In the genomic region with DNA sequence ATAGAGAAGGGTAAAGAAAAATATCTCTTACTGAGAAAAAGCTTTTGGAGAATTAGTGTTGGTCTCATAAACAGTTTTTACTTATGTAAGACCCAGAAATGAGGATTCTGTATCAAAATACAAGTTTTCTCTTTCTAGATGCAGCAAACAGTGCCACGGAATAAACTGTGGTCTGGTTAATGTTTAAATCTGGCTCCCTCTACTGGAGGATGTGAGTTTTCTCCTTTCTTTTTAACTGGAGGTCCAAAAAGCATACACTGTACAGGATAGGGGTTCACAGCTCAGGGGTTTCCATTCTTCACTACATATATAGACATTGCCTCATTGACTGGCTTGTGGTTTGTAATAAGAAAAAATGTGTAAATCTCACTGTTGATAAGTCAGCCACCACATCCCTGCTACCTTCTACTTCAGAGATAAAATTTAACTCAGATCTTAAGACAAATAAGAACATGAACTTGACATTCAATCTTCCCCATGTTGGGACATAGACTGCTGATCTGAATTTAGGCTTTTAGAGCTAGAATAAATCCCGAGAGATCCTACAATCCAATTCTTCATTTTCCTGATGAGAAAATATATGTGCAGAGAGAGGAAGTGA, we compare ENCODE assay signal across 8 cellular contexts.
DNase-seq lines count a peak whose midpoint lies in the region; ATAC-seq, FAIRE-seq and TF ChIP-seq lines count a peak whose summit lies in the region.

No MANE protein-coding gene starts in this region.

- no peak overlapping the region for H3K4me3 Mint-ChIP-seq in astrocyte (ENCODE audit: unreplicated experiment)
- no peak overlapping the region for H3K4me3 Mint-ChIP-seq in stimulated activated effector memory CD8-positive, alpha-beta T cell treated with anti-CD3 and anti-CD28 coated beads, Interleukin-12 subunit alpha, Interleukin-12 subunit beta, amount 100 ng/mL, for 72 hours

- no peaks in the 10 kb centered on the region for H3K27me3 Mint-ChIP-seq in astrocyte (ENCODE audit: low read depth, unreplicated experiment)

- H3K4me3 ChIP-seq in astrocyte (ENCODE audit: insufficient read depth, low read depth, low read length) (no peak overlapping the region), hepatocyte (no peak overlapping the region)

- H3K27me3 ChIP-seq in astrocyte (ENCODE audit: insufficient read depth, low read length) (no peaks in the 10 kb centered on the region), hepatocyte (peaks cover 12% of the 10 kb centered on the region)

- H3K36me3 Mint-ChIP-seq in astrocyte (ENCODE audit: low read depth, unreplicated experiment): no peaks in the 10 kb centered on the region
- H3K36me3 Mint-ChIP-seq in stimulated activated effector memory CD8-positive, alpha-beta T cell treated with anti-CD3 and anti-CD28 coated beads, Interleukin-12 subunit alpha, Interleukin-12 subunit beta, amount 100 ng/mL, for 72 hours: no peaks in the 10 kb centered on the region

- peak; percentile 64 for FAIRE-seq in astrocyte (lab: Jason Lieb, UNC)

- H2AFZ ChIP-seq in astrocyte (ENCODE audit: low read depth, low read length): no peak overlapping the region
- H2AFZ ChIP-seq in hepatocyte: no peak overlapping the region

- 23% methylated on average over 2 of the region's 2 CpGs for WGBS in hepatocyte (ENCODE audit: low lambda C conversion rate, missing lambda C conversion rate)

- H3K4me1 ChIP-seq in astrocyte (ENCODE audit: insufficient read depth, low read length): peaks cover 5% of the 10 kb centered on the region
- H3K4me1 ChIP-seq in hepatocyte (ENCODE audit: insufficient read depth): no peaks in the 10 kb centered on the region

- H3K9me3 ChIP-seq in astrocyte (ENCODE audit: insufficient read depth, low read depth, low read length) (no peaks in the 10 kb centered on the region), hepatocyte (ENCODE audit: low read depth) (no peaks in the 10 kb centered on the region)

- no peaks in the 10 kb centered on the region for H3K9me3 Mint-ChIP-seq in astrocyte (ENCODE audit: unreplicated experiment)
- H3K9me3 Mint-ChIP-seq in stimulated activated effector memory CD8-positive, alpha-beta T cell treated with anti-CD3 and anti-CD28 coated beads, Interleukin-12 subunit alpha, Interleukin-12 subunit beta, amount 100 ng/mL, for 72 hours: no peaks in the 10 kb centered on the region

- H3K36me3 ChIP-seq in astrocyte (ENCODE audit: insufficient read depth, low read length) (no peaks in the 10 kb centered on the region), hepatocyte (replicated peaks; ENCODE audit: insufficient read depth, low read depth) (no peaks in the 10 kb centered on the region)

- TF ChIP-seq CTCF in astrocyte (IDR thresholded peaks at IDR 0.05; ENCODE audit: insufficient read depth, low read depth, low read length) (peak; percentile 87), hepatocyte (IDR thresholded peaks at IDR 0.05; ENCODE audit: poor library complexity) (peak; percentile 80)

- no peak overlapping the region for H3K27ac Mint-ChIP-seq in astrocyte (ENCODE audit: unreplicated experiment)
- H3K27ac Mint-ChIP-seq in stimulated activated effector memory CD8-positive, alpha-beta T cell treated with anti-CD3 and anti-CD28 coated beads, Interleukin-12 subunit alpha, Interleukin-12 subunit beta, amount 100 ng/mL, for 72 hours: no peak overlapping the region

- H3K9me2 ChIP-seq in hepatocyte (replicated peaks; ENCODE audit: insufficient read depth): no peaks in the 10 kb centered on the region

- H4K20me1 ChIP-seq in astrocyte (ENCODE audit: insufficient read depth, low read length) (no peaks in the 10 kb centered on the region), hepatocyte (ENCODE audit: insufficient read depth, poor library complexity, severe bottlenecking) (no peaks in the 10 kb centered on the region)

- no peaks in the 10 kb centered on the region for H3K4me1 Mint-ChIP-seq in astrocyte (ENCODE audit: low read depth, unreplicated experiment)
- H3K4me1 Mint-ChIP-seq in stimulated activated effector memory CD8-positive, alpha-beta T cell treated with anti-CD3 and anti-CD28 coated beads, Interleukin-12 subunit alpha, Interleukin-12 subunit beta, amount 100 ng/mL, for 72 hours: no peaks in the 10 kb centered on the region

- H3K4me2 ChIP-seq in astrocyte (ENCODE audit: low read length) (no peak overlapping the region), hepatocyte (no peak overlapping the region)

- H3K79me2 ChIP-seq in astrocyte (ENCODE audit: insufficient read depth, low read length) (no peaks in the 10 kb centered on the region), hepatocyte (no peaks in the 10 kb centered on the region)

- peak; percentile 72 for ATAC-seq in GM19025 (IDR thresholded peaks at IDR 0.05; ENCODE audit: low read depth, unreplicated experiment)
- peak; percentile 94 for ATAC-seq in HG03159 (IDR thresholded peaks at IDR 0.05; ENCODE audit: unreplicated experiment)
- ATAC-seq in stimulated activated effector memory CD8-positive, alpha-beta T cell treated with anti-CD3 and anti-CD28 coated beads, Interleukin-12 subunit alpha, Interleukin-12 subunit beta, amount 100 ng/mL, for 72 hours: peak; percentile 66

- DNase-seq in D341Med (ENCODE audit: low spot score): peak; percentile 61
- DNase-seq in NCI-H2227 treated with DMSO at 0.1 percent for 48 hours (lab: John Stamatoyannopoulos, UW): peak; percentile 47
- peak; percentile 47 for DNase-seq in astrocyte (ENCODE audit: low read depth)
- DNase-seq in hepatocyte (ENCODE audit: low spot score): peak; percentile 77
- DNase-seq in stimulated activated effector memory CD8-positive, alpha-beta T cell treated with anti-CD3 and anti-CD28 coated beads, Interleukin-12 subunit alpha, Interleukin-12 subunit beta, amount 100 ng/mL, for 72 hours (ENCODE audit: low spot score in 2 of 2): no peak
- DNase-seq in activated CD8-positive, alpha-beta memory T cell treated with anti-CD3 and anti-CD28 coated beads, Interleukin-2, amount 50 U/mL, for 4 hours: no peak

- H3K9ac ChIP-seq in astrocyte (ENCODE audit: low read length): no peak overlapping the region

- H3K27ac ChIP-seq in astrocyte (ENCODE audit: low read depth, low read length): no peak overlapping the region
- H3K27ac ChIP-seq in hepatocyte: no peak overlapping the region

Comparison
In these comparisons a context has a peak if more than half of its experiments do, and no peak if none do; other contexts are left out.
1. DNase-seq: peak in D341Med (single experiment), NCI-H2227 treated with DMSO at 0.1 percent for 48 hours (single experiment), astrocyte (single experiment) and hepatocyte (single experiment); none in stimulated activated effector memory CD8-positive, alpha-beta T cell treated with anti-CD3 and anti-CD28 coated beads, Interleukin-12 subunit alpha, Interleukin-12 subunit beta, amount 100 ng/mL, for 72 hours (0 of 2) and activated CD8-positive, alpha-beta memory T cell treated with anti-CD3 and anti-CD28 coated beads, Interleukin-2, amount 50 U/mL, for 4 hours (single experiment).
2. Peak in every context shown above with its lines, with median percentiles within 50 percentile points of each other: ATAC-seq.